In genomic region chr18:11874676-11875075, GRCh38 we compare ENCODE assay signal across 25 cellular contexts.
"Had no signal": no experiment of that assay in that cellular context is flagged by ENCODE, and none has a peak within 500 bp of the region (broad histone marks: within the 10 kb centered on the region; RNA-seq: fewer than 3 reads in every experiment).

No MANE protein-coding gene starts in this region.

- H3K4me3 ChIP-seq: adrenal gland, Peyer's patch had no signal

- H3K9me3 ChIP-seq: adrenal gland, Peyer's patch had no signal

- H3K27me3 Mint-ChIP-seq: activated naive CD8-positive, alpha-beta T cell treated with anti-CD3 and anti-CD28 coated beads, Interleukin-2, amount 10 ng/mL, durations not matched to agents 7 days and 5 days had no signal

- H3K36me3 ChIP-seq: adrenal gland, Peyer's patch had no signal

- H3K4me1 ChIP-seq: adrenal gland, Peyer's patch had no signal

- H3K9me3 Mint-ChIP-seq: activated CD8-positive, alpha-beta T cell treated with anti-CD3 and anti-CD28 coated beads for 36 hours; activated naive CD8-positive, alpha-beta T cell treated with anti-CD3 and anti-CD28 coated beads, Interleukin-2, amount 10 ng/mL, durations not matched to agents 7 days and 5 days had no signal

- H3K4me3 Mint-ChIP-seq: activated CD8-positive, alpha-beta T cell treated with anti-CD3 and anti-CD28 coated beads for 36 hours; activated naive CD8-positive, alpha-beta T cell treated with anti-CD3 and anti-CD28 coated beads, Interleukin-2, amount 10 ng/mL, durations not matched to agents 7 days and 5 days; activated T-cell treated with anti-CD3 and anti-CD28 coated beads, Interleukin-2, amount 50 U/mL, for 72 hours; T-cell had no signal

- H3K27ac Mint-ChIP-seq: activated CD8-positive, alpha-beta T cell treated with anti-CD3 and anti-CD28 coated beads for 36 hours; activated naive CD8-positive, alpha-beta T cell treated with anti-CD3 and anti-CD28 coated beads, Interleukin-2, amount 10 ng/mL, durations not matched to agents 7 days and 5 days; activated T-cell treated with anti-CD3 and anti-CD28 coated beads, Interleukin-2, amount 50 U/mL, for 72 hours; activated T-helper 2 cell treated with anti-CD3 and anti-CD28 coated beads, Interferon-gamma antibody, Interleukin-2, Interleukin-4, amounts not matched to agents 10 μg/mL and 5 μg/mL and 100 μg/mL, durations not matched to agents 14 hours and 24 hours and 36 hours; T-cell had no signal

- H3K9ac ChIP-seq: KMS-11 had no signal

- H3K27me3 ChIP-seq: adrenal gland, Peyer's patch had no signal

- H3K27ac ChIP-seq: adrenal gland, KMS-11, Peyer's patch, RWPE1, VCaP had no signal

- ATAC-seq: activated CD8-positive, alpha-beta T cell treated with anti-CD3 and anti-CD28 coated beads for 36 hours; activated T-cell treated with anti-CD3 and anti-CD28 coated beads, Interleukin-2, amount 50 U/mL, for 72 hours; T-cell had no signal

- DNase-seq: activated CD4-positive, alpha-beta T cell treated with anti-CD3 and anti-CD28 coated beads for 4 hours; activated CD4-positive, CD25-positive, alpha-beta regulatory T cell; activated CD8-positive, alpha-beta memory T cell treated with anti-CD3 and anti-CD28 coated beads, Interleukin-2, amount 50 U/mL, for 4 hours; activated CD8-positive, alpha-beta T cell treated with anti-CD3 and anti-CD28 coated beads for 36 hours; activated naive CD4-positive, alpha-beta T cell treated with anti-CD3 and anti-CD28 coated beads, Interleukin-2, amount 50 U/mL, for 16 hours; activated naive CD8-positive, alpha-beta T cell treated with anti-CD3 and anti-CD28 coated beads, Interleukin-2, amount 10 ng/mL, durations not matched to agents 7 days and 5 days; activated T-cell treated with anti-CD3 and anti-CD28 coated beads, Interleukin-2, amount 50 U/mL, for 72 hours; adrenal gland; anterior cingulate cortex; cerebellar nuclear complex; MM.1S; NCI-H1105; NCI-H1436; NCI-H2029 treated with DMSO at 0.1 percent for 48 hours; NCI-H345; NCI-H510A; NCI-H526 treated with DMSO at 0.1 percent for 48 hours; OCI-M1; Right ventricle myocardium superior; T-cell had no signal

- H3K4me1 Mint-ChIP-seq: activated naive CD8-positive, alpha-beta T cell treated with anti-CD3 and anti-CD28 coated beads, Interleukin-2, amount 10 ng/mL, durations not matched to agents 7 days and 5 days had no signal
